Comparison of ENCODE assay signal across 8 cellular contexts in the genomic region with DNA sequence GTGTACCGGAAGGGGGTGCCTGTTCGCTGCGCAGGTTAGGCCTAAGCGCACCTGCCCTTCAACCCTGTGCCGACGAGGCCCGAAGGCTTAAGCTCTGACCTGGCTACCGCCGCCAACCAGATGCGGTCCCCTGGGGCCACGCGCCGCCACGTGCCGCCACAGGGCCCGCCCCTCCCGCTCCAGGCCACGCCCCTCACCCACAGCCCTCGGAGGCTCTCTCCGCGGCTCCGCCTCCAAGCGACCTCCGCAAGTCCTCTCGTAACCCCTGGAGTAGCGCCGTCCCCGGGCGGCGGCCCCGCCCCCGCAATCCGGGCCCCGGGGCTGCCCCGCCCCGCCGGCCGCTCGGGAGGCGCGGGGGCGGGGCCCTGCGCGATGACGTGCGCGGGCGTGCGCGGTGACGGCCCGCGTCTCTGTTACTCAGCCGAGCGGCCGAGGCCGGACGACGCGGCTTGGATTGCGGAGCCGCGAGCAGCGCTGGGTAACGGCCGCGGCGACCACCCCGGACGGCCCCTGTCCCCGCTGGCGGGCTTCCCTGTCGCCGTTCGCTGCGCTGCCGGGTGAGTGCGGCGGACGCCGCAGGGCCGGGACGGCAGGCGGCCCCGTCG. TPM values are rescaled to one million over a fixed set of nuclear protein-coding genes. Genes with fewer than 3 reads are reported as not detected.
DNase-seq lines count a peak whose midpoint lies in the region; ATAC-seq and TF ChIP-seq lines count a peak whose summit lies in the region.

MAPK8 (plus strand) TSS at position 413 of the 605 bp plus-strand sequence. CDS start 94,984 bp downstream, outside the sequence.

- ATAC-seq in HG02588 (IDR thresholded peaks at IDR 0.05; ENCODE audit: unreplicated experiment) (peak; percentile 87), SK-N-SH treated with all-trans-retinoic acid at 6 μM for 48 hours (peak; percentile 82), omental fat pad (ENCODE audit: low FRiP score) (peak; percentile 96)

- H3K27ac Mint-ChIP-seq in activated naive CD4-positive, alpha-beta T cell treated with anti-CD3 and anti-CD28 coated beads, Interleukin-2, amount 50 U/mL, for 24 hours = peak within 1 kb of the TSS; percentile 88

- DNase-seq in NCI-H1048 (lab: John Stamatoyannopoulos, UW) = peak; percentile 66
- no peak for DNase-seq in glomerular endothelial cell (ENCODE audit: extremely low read depth, low read depth, low spot score)
- DNase-seq in omental fat pad (ENCODE audit: low spot score) = peak; percentile 65

- peak within 1 kb of the TSS; percentile 85 for H3K4me3 Mint-ChIP-seq in activated naive CD4-positive, alpha-beta T cell treated with anti-CD3 and anti-CD28 coated beads, Interleukin-2, amount 50 U/mL, for 24 hours

- peak within 1 kb of the TSS; percentile 62 for H3K4me3 ChIP-seq in GM08714 (ENCODE audit: low read length)

- H3K36me3 Mint-ChIP-seq in activated naive CD4-positive, alpha-beta T cell treated with anti-CD3 and anti-CD28 coated beads, Interleukin-2, amount 50 U/mL, for 24 hours = no peaks in the 10 kb centered on the region

- peaks cover 32% of the 10 kb centered on the region for H3K4me1 Mint-ChIP-seq in activated naive CD4-positive, alpha-beta T cell treated with anti-CD3 and anti-CD28 coated beads, Interleukin-2, amount 50 U/mL, for 24 hours

- no peak for TF ChIP-seq CTCF in omental fat pad (IDR thresholded peaks at IDR 0.05)

- H3K9me3 Mint-ChIP-seq in activated naive CD4-positive, alpha-beta T cell treated with anti-CD3 and anti-CD28 coated beads, Interleukin-2, amount 50 U/mL, for 24 hours = no peaks in the 10 kb centered on the region

- H3K27me3 Mint-ChIP-seq in activated naive CD4-positive, alpha-beta T cell treated with anti-CD3 and anti-CD28 coated beads, Interleukin-2, amount 50 U/mL, for 24 hours = no peaks in the 10 kb centered on the region

- H3K27ac ChIP-seq in temporal lobe (ENCODE audit: low read depth, low read length) = peak within 1 kb of the TSS; percentile 77

TF ChIP-seq in SK-N-SH treated with all-trans-retinoic acid at 6 μM for 48 hours, 23 proteins besides CTCF, POLR2A, EP300 and RAD21:
- TF ChIP-seq, protein P1, sequence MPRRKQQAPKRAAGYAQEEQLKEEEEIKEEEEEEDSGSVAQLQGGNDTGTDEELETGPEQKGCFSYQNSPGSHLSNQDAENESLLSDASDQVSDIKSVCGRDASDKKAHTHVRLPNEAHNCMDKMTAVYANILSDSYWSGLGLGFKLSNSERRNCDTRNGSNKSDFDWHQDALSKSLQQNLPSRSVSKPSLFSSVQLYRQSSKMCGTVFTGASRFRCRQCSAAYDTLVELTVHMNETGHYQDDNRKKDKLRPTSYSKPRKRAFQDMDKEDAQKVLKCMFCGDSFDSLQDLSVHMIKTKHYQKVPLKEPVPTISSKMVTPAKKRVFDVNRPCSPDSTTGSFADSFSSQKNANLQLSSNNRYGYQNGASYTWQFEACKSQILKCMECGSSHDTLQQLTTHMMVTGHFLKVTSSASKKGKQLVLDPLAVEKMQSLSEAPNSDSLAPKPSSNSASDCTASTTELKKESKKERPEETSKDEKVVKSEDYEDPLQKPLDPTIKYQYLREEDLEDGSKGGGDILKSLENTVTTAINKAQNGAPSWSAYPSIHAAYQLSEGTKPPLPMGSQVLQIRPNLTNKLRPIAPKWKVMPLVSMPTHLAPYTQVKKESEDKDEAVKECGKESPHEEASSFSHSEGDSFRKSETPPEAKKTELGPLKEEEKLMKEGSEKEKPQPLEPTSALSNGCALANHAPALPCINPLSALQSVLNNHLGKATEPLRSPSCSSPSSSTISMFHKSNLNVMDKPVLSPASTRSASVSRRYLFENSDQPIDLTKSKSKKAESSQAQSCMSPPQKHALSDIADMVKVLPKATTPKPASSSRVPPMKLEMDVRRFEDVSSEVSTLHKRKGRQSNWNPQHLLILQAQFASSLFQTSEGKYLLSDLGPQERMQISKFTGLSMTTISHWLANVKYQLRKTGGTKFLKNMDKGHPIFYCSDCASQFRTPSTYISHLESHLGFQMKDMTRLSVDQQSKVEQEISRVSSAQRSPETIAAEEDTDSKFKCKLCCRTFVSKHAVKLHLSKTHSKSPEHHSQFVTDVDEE (CRISPR knock-in tag; IDR thresholded peaks at IDR 0.05) = 0 out of 2 replicates have a peak, but pooled peaks have one; percentile 7
- TF ChIP-seq RARB (CRISPR knock-in tag; IDR thresholded peaks at IDR 0.05) = no peak

RNA-seq across cellular contexts. Expression of gene MAPK8, which starts in this region (rescaled TPM):
- total RNA-seq in glomerular endothelial cell (34.3 and 63.4 TPM in 2 replicates), omental fat pad (10 to 100 TPM; 36.1 to 51.5 (median 46.9) TPM), temporal lobe (216 TPM)
